In genomic region chrY:20961512-20961911, GRCh38 we compare ENCODE assay signal across 25 cellular contexts.
"Had no signal": no experiment of that assay in that cellular context is flagged by ENCODE, and none has a peak within 500 bp of the region (broad histone marks: within the 10 kb centered on the region; RNA-seq: fewer than 3 reads in every experiment).

No MANE protein-coding gene starts in this region.

- H3K27ac Mint-ChIP-seq: activated naive CD8-positive, alpha-beta T cell treated with anti-CD3 and anti-CD28 coated beads for 36 hours; stimulated activated memory B cell treated with anti-CD40 and anti-IgM and Interleukin-4, amounts not matched to agents 10 μg/mL and 1 μg/mL and 100 μg/mL, for 72 hours had no signal

- H3K36me3 Mint-ChIP-seq: activated naive CD8-positive, alpha-beta T cell treated with anti-CD3 and anti-CD28 coated beads for 36 hours; stimulated activated memory B cell treated with anti-CD40 and anti-IgM and Interleukin-4, amounts not matched to agents 10 μg/mL and 1 μg/mL and 100 μg/mL, for 72 hours had no signal

- H3K27me3 Mint-ChIP-seq: activated naive CD8-positive, alpha-beta T cell treated with anti-CD3 and anti-CD28 coated beads for 36 hours; naive thymus-derived CD4-positive, alpha-beta T cell; stimulated activated memory B cell treated with anti-CD40 and anti-IgM and Interleukin-4, amounts not matched to agents 10 μg/mL and 1 μg/mL and 100 μg/mL, for 72 hours had no signal

- H3K36me3 ChIP-seq: esophagus muscularis mucosa, gastrocnemius medialis, left ventricle myocardium inferior, stomach, suprapubic skin, uterus had no signal

- H3K4me1 Mint-ChIP-seq: neural crest cell had no signal

- H3K27me3 ChIP-seq: esophagus muscularis mucosa, gastrocnemius medialis, stomach, suprapubic skin, uterus had no signal

- ATAC-seq: gastrocnemius medialis; naive thymus-derived CD4-positive, alpha-beta T cell; sciatic nerve; stimulated activated memory B cell treated with anti-CD40 and anti-IgM and Interleukin-4, amounts not matched to agents 10 μg/mL and 1 μg/mL and 100 μg/mL, for 72 hours had no signal

- DNase-seq: activated CD4-positive, alpha-beta T cell treated with anti-CD3 and anti-CD28 coated beads, Interleukin-2, amount 50 U/mL, for 1 hour; activated CD4-positive, CD25-positive, alpha-beta regulatory T cell; activated gamma-delta T cell; activated naive CD8-positive, alpha-beta T cell treated with anti-CD3 and anti-CD28 coated beads for 36 hours; activated T-cell treated with anti-CD3 and anti-CD28 coated beads, Interleukin-2, amount 50 U/mL, for 48 hours; amygdala; cerebellar nuclear complex; gastrocnemius medialis; hippocampal formation; left ventricle myocardium inferior; naive thymus-derived CD4-positive, alpha-beta T cell; occipital lobe; posterior cingulate gyrus; small intestine; stimulated activated CD4-positive, alpha-beta T cell treated with anti-CD3 and anti-CD28 coated beads, Interleukin-2, amount 100 ng/mL, for 24 hours; stomach; T-helper 9 cell; trophoblast cell; uterus had no signal

- H3K9me3 Mint-ChIP-seq: neural crest cell; stimulated activated memory B cell treated with anti-CD40 and anti-IgM and Interleukin-4, amounts not matched to agents 10 μg/mL and 1 μg/mL and 100 μg/mL, for 72 hours had no signal

- H3K27ac ChIP-seq: coronary artery, esophagus muscularis mucosa, gastrocnemius medialis, left ventricle myocardium inferior, stomach, suprapubic skin, uterus had no signal

- H3K4me3 Mint-ChIP-seq: activated naive CD8-positive, alpha-beta T cell treated with anti-CD3 and anti-CD28 coated beads for 36 hours; neural crest cell; stimulated activated memory B cell treated with anti-CD40 and anti-IgM and Interleukin-4, amounts not matched to agents 10 μg/mL and 1 μg/mL and 100 μg/mL, for 72 hours had no signal

- H3K9me3 ChIP-seq: esophagus muscularis mucosa, gastrocnemius medialis, left ventricle myocardium inferior, stomach, suprapubic skin, uterus had no signal
